8 cellular contexts compared by ENCODE assay signal in the genomic region with DNA sequence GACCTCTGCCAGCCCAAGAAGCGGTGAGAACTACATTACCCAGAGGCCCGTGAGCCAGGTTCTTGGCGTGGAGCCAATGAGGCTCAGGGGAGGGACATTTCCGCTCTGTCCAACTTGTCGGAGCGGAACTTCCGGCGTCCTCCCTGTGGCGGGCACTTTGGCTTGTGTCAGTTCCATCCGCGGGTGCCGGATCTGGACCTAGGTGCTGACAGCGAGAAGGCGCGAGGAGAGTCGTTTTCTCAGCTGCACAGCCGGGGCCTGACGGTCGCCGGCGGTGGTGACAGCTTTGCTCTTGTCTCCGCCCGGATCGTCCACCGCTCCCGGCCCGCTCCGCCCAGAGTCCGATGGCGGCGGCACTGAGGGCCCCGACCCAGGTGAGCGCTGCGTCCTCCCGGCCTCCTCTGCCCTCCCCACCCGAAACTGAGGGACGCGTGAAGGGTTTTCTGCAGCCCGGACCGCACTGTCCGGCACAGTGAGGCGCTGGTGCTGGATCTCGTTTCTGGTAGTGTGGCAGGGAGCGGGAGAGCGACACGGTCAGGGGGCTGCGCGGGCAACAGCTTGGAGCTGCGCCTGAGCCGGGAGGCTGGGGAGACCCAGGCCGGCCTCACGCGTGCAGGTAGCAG. TPM values are rescaled to one million over a fixed set of nuclear protein-coding genes. Genes with fewer than 3 reads are reported as not detected.
A peak's percentile ranks its signal among the peaks of the same experiment; 100 is the strongest.
DNase-seq lines count a peak whose midpoint lies in the region; ATAC-seq and TF ChIP-seq lines count a peak whose summit lies in the region.

A gene (plus strand): TSS at position 125 of the 623 bp plus-strand sequence. CDS start 4,461 bp downstream, outside the sequence.

- in situ Hi-C loops in GM13976 (cut with MboI; ENCODE audit: low sequenced_read_pairs, unreplicated experiment), result no loop called here

- ATAC-seq in HG02870 (IDR thresholded peaks at IDR 0.05; ENCODE audit: unreplicated experiment), result peak; percentile 94

- TF ChIP-seq CTCF in GM13976 (IDR thresholded peaks at IDR 0.05; ENCODE audit: borderline replicate concordance, control extremely low read depth, extremely low read depth, insufficient read depth, missing control alignments), result no peak

- DNase-seq in GM13976 (ENCODE audit: low spot score) (peak; percentile 93), NCI-H1694 treated with DMSO at 0.1 percent for 48 hours (lab: John Stamatoyannopoulos, UW) (peak; percentile 76), T-helper 9 cell (peak; percentile 63), astrocyte of the hippocampus (ENCODE audit: low read depth, low spot score) (peak; percentile 96), hippocampal formation (lab: John Stamatoyannopoulos, UW) (peak; percentile 82 to 84), renal cortical epithelial cell (ENCODE audit: low read depth) (peak; percentile 81), RKO (ENCODE audit: low spot score) (no peak)

RNA-seq across cellular contexts. Expression of the gene that starts here (rescaled TPM):
- total RNA-seq in renal cortical epithelial cell, result 3.8 and 11.8 TPM in 2 replicates
